In the genomic region with DNA sequence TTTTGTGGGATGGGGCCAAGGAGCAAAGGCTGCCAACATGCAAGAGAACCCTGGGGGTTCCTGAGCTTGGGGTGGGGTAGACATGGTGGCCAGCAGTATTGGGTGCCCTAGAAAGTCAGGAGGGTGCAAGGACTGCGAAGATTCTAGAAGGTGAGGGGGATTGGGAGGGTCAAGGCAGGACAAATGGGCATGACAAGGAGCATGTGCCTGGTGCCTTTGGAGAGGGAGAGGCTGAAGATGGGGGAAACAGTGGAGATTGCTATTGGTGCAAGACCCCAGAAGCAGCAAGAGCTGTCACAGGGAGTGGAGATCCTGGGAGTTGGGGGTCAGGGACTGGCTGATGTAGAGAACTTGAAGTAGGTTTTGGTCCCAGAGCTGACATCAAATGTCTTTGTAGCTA, we compare ENCODE assay signal across 19 cellular contexts. TPM values are rescaled to one million over a fixed set of nuclear protein-coding genes. Genes with fewer than 3 reads are reported as not detected.
DNase-seq lines count a peak whose midpoint lies in the region; ATAC-seq and TF ChIP-seq lines count a peak whose summit lies in the region.
"Had no signal": no experiment of that assay in that cellular context is flagged by ENCODE, and none has a peak within 500 bp of the region (broad histone marks: within the 10 kb centered on the region; RNA-seq: fewer than 3 reads in every experiment).

No MANE protein-coding gene starts in this region.

- H3K4me3 ChIP-seq in naive thymus-derived CD4-positive, alpha-beta T cell (ENCODE audit: low read length) = no peak overlapping the region
- H3K4me3 ChIP-seq: K562, Peyer's patch, SJCRH30, thyroid gland had no signal

- no peak for TF ChIP-seq CTCF in activated CD8-positive, alpha-beta T cell treated with anti-CD3 and anti-CD28 coated beads for 36 hours (IDR thresholded peaks at IDR 0.05)

- peak overlapping the region; percentile 83 for H3K27ac Mint-ChIP-seq in stimulated activated naive CD8-positive, alpha-beta T cell treated with anti-CD3 and anti-CD28 coated beads, Interleukin-15, Interleukin-2, amounts not matched to agents 100 ng/mL and 50 ng/mL, for 24 hours
- peak overlapping the region; percentile 96 for H3K27ac Mint-ChIP-seq in activated CD8-positive, alpha-beta T cell treated with anti-CD3 and anti-CD28 coated beads for 36 hours
- H3K27ac Mint-ChIP-seq in naive thymus-derived CD4-positive, alpha-beta T cell = peak overlapping the region in 7 of 9 donors; percentile 41 to 95 (median 49)

- no peaks in the 10 kb centered on the region for H3K9me3 Mint-ChIP-seq in stimulated activated naive CD8-positive, alpha-beta T cell treated with anti-CD3 and anti-CD28 coated beads, Interleukin-15, Interleukin-2, amounts not matched to agents 100 ng/mL and 50 ng/mL, for 24 hours
- no peaks in the 10 kb centered on the region for H3K9me3 Mint-ChIP-seq in activated CD8-positive, alpha-beta T cell treated with anti-CD3 and anti-CD28 coated beads for 36 hours
- no peaks in the 10 kb centered on the region for H3K9me3 Mint-ChIP-seq in naive thymus-derived CD4-positive, alpha-beta T cell
- H3K9me3 Mint-ChIP-seq: activated T-helper 2 cell treated with anti-CD3 and anti-CD28 coated beads, Interferon-gamma antibody, Interleukin-2, Interleukin-4, amounts not matched to agents 10 μg/mL and 5 μg/mL and 100 μg/mL, durations not matched to agents 14 hours and 24 hours and 36 hours had no signal

- H3K4me3 Mint-ChIP-seq in stimulated activated naive CD8-positive, alpha-beta T cell treated with anti-CD3 and anti-CD28 coated beads, Interleukin-15, Interleukin-2, amounts not matched to agents 100 ng/mL and 50 ng/mL, for 24 hours = peak overlapping the region; percentile 41
- no peak overlapping the region for H3K4me3 Mint-ChIP-seq in activated CD8-positive, alpha-beta T cell treated with anti-CD3 and anti-CD28 coated beads for 36 hours
- peak overlapping the region in 6 of 10 donors; percentile 14 to 90 (median 47) for H3K4me3 Mint-ChIP-seq in naive thymus-derived CD4-positive, alpha-beta T cell

- no peak overlapping the region for H3K27ac ChIP-seq in naive thymus-derived CD4-positive, alpha-beta T cell (ENCODE audit: low read depth, low read length)
- H3K27ac ChIP-seq: parathyroid adenoma, Peyer's patch, SJCRH30 had no signal

- H3K9me3 ChIP-seq in naive thymus-derived CD4-positive, alpha-beta T cell (ENCODE audit: control insufficient read depth in 2 of 3, low read length in 3 of 3) = no peaks in the 10 kb centered on the region
- H3K9me3 ChIP-seq: Peyer's patch, SJCRH30, thyroid gland had no signal

- intact Hi-C loops in activated CD8-positive, alpha-beta T cell treated with anti-CD3 and anti-CD28 coated beads for 36 hours (cut with micrococcal nuclease) = no loop called here
- intact Hi-C loops in naive thymus-derived CD4-positive, alpha-beta T cell (cut with micrococcal nuclease) = no loop called here

- no peaks in the 10 kb centered on the region for H3K27me3 ChIP-seq in naive thymus-derived CD4-positive, alpha-beta T cell (ENCODE audit: control insufficient read depth in 2 of 2, insufficient read depth in 2 of 2, low read length in 2 of 2)
- H3K27me3 ChIP-seq: Peyer's patch, SJCRH30, thyroid gland had no signal

- no peaks in the 10 kb centered on the region for H3K27me3 Mint-ChIP-seq in stimulated activated naive CD8-positive, alpha-beta T cell treated with anti-CD3 and anti-CD28 coated beads, Interleukin-15, Interleukin-2, amounts not matched to agents 100 ng/mL and 50 ng/mL, for 24 hours
- no peaks in the 10 kb centered on the region for H3K27me3 Mint-ChIP-seq in activated CD8-positive, alpha-beta T cell treated with anti-CD3 and anti-CD28 coated beads for 36 hours
- no peaks in the 10 kb centered on the region for H3K27me3 Mint-ChIP-seq in naive thymus-derived CD4-positive, alpha-beta T cell

- CTCF ChIA-PET in activated CD8-positive, alpha-beta T cell treated with anti-CD3 and anti-CD28 coated beads for 36 hours (lab: Charles Lee) = interaction anchor here (1.6 kb wide), 1 partner anchor 13 kb away, joined by 6 read pairs; no protein-coding TSS in a partner anchor
- CTCF ChIA-PET in naive thymus-derived CD4-positive, alpha-beta T cell (lab: Charles Lee) = no interaction called here

- peaks cover 47% of the 10 kb centered on the region for H3K36me3 Mint-ChIP-seq in stimulated activated naive CD8-positive, alpha-beta T cell treated with anti-CD3 and anti-CD28 coated beads, Interleukin-15, Interleukin-2, amounts not matched to agents 100 ng/mL and 50 ng/mL, for 24 hours (ENCODE audit: low read depth)
- peaks cover 59% of the 10 kb centered on the region for H3K36me3 Mint-ChIP-seq in activated CD8-positive, alpha-beta T cell treated with anti-CD3 and anti-CD28 coated beads for 36 hours (ENCODE audit: low read depth)
- peaks cover 0 to 26% (median 7%) of the 10 kb centered on the region in 5 donors for H3K36me3 Mint-ChIP-seq in naive thymus-derived CD4-positive, alpha-beta T cell

- H3K4me1 Mint-ChIP-seq in stimulated activated naive CD8-positive, alpha-beta T cell treated with anti-CD3 and anti-CD28 coated beads, Interleukin-15, Interleukin-2, amounts not matched to agents 100 ng/mL and 50 ng/mL, for 24 hours (ENCODE audit: low read depth) = peaks cover 99% of the 10 kb centered on the region
- peaks cover 90% of the 10 kb centered on the region for H3K4me1 Mint-ChIP-seq in activated CD8-positive, alpha-beta T cell treated with anti-CD3 and anti-CD28 coated beads for 36 hours (ENCODE audit: low read depth)
- peaks cover 74 to 100% (median 96%) of the 10 kb centered on the region in 7 donors for H3K4me1 Mint-ChIP-seq in naive thymus-derived CD4-positive, alpha-beta T cell

- ATAC-seq in stimulated activated naive CD8-positive, alpha-beta T cell treated with anti-CD3 and anti-CD28 coated beads, Interleukin-15, Interleukin-2, amounts not matched to agents 100 U/mL and 50 U/mL, for 24 hours = no peak
- ATAC-seq in activated CD8-positive, alpha-beta T cell treated with anti-CD3 and anti-CD28 coated beads for 36 hours = no peak
- no peak for ATAC-seq in naive thymus-derived CD4-positive, alpha-beta T cell
- ATAC-seq in GM21825 (IDR thresholded peaks at IDR 0.05; ENCODE audit: unreplicated experiment) = no peak
- ATAC-seq: sciatic nerve had no signal

- H3K4me1 ChIP-seq in naive thymus-derived CD4-positive, alpha-beta T cell (ENCODE audit: control insufficient read depth in 2 of 2, insufficient read depth in 2 of 2, low read length in 2 of 2) = peaks cover 41 to 79% of the 10 kb centered on the region in 2 donors
- H3K4me1 ChIP-seq: parathyroid adenoma, SJCRH30 had no signal

- POLR2A ChIA-PET in activated CD8-positive, alpha-beta T cell treated with anti-CD3 and anti-CD28 coated beads for 36 hours (lab: Charles Lee) = interaction anchor here (0.6 to 9.3 kb wide), 2 partner anchors 103 to 201 kb away, joined by 3 to 112 read pairs; no protein-coding TSS in a partner anchor
- POLR2A ChIA-PET in naive thymus-derived CD4-positive, alpha-beta T cell (lab: Charles Lee) = no interaction called here

- DNase-seq in stimulated activated naive CD8-positive, alpha-beta T cell treated with anti-CD3 and anti-CD28 coated beads, Interleukin-15, Interleukin-2, amounts not matched to agents 100 U/mL and 50 U/mL, for 24 hours = no peak
- DNase-seq in activated CD8-positive, alpha-beta T cell treated with anti-CD3 and anti-CD28 coated beads for 36 hours = no peak
- DNase-seq in naive thymus-derived CD4-positive, alpha-beta T cell = no peak
- DNase-seq in NCI-H2107 treated with DMSO at 0.1 percent for 48 hours (lab: John Stamatoyannopoulos, UW; ENCODE audit: unreplicated experiment) (no peak), dermis blood vessel endothelial cell (no peak)
- DNase-seq: DND-41, mammary epithelial cell, NCI-H187 treated with DMSO at 0.1 percent for 48 hours, NCI-H446 treated with DMSO at 0.1 percent for 48 hours, Peyer's patch, SJCRH30, T-helper 2 cell, thyroid gland had no signal

- peaks cover 0 to 4% (median 0%) of the 10 kb centered on the region in 3 experiments for H3K36me3 ChIP-seq in naive thymus-derived CD4-positive, alpha-beta T cell (ENCODE audit: control insufficient read depth in 2 of 3, insufficient read depth in 3 of 3, low read length in 3 of 3)
- H3K36me3 ChIP-seq: Peyer's patch, SJCRH30, thyroid gland had no signal

RNA-seq across cellular contexts. Expression of a gene that starts 7.5 kb away (rescaled TPM):
- total RNA-seq in activated CD8-positive, alpha-beta T cell treated with anti-CD3 and anti-CD28 coated beads for 36 hours = 10 to 100 TPM; 44.3 to 45.5 TPM
- 10 to 100 TPM; 16.9 to 37.0 (median 34.7) TPM for total RNA-seq in naive thymus-derived CD4-positive, alpha-beta T cell
- polyA plus RNA-seq in naive thymus-derived CD4-positive, alpha-beta T cell = 10 to 100 TPM; 16.3 to 20.3 TPM
- 30.8 and 31.8 TPM in 2 replicates for total RNA-seq in dermis blood vessel endothelial cell
